Comparison of ENCODE assay signal across 30 cellular contexts in genomic region chr16:88366704-88367047, GRCh38.
"Had no signal": no experiment of that assay in that cellular context is flagged by ENCODE, and none has a peak within 500 bp of the region (broad histone marks: within the 10 kb centered on the region; RNA-seq: fewer than 3 reads in every experiment).

No MANE protein-coding gene starts in this region.

- H3K27me3 ChIP-seq: adrenal gland, body of pancreas had no signal

- ATAC-seq: activated CD4-positive, alpha-beta T cell treated with anti-CD3 and anti-CD28 coated beads for 36 hours; activated CD8-positive, alpha-beta memory T cell treated with anti-CD3 and anti-CD28 coated beads, Interleukin-2, amount 10 ng/mL, durations not matched to agents 7 days and 5 days; activated CD8-positive, alpha-beta T cell treated with anti-CD3 and anti-CD28 coated beads, Interleukin-2, amount 10 ng/mL, durations not matched to agents 7 days and 5 days; activated naive CD8-positive, alpha-beta T cell treated with anti-CD3 and anti-CD28 coated beads, Interleukin-2, amount 50 U/mL, for 24 hours; body of pancreas; effector memory CD8-positive, alpha-beta T cell; foreskin keratinocyte; gastrocnemius medialis; T-helper 17 cell had no signal

- H3K4me1 ChIP-seq: adrenal gland, body of pancreas, esophagus muscularis mucosa, foreskin keratinocyte, gastrocnemius medialis had no signal

- FAIRE-seq: colon had no signal

- H3K9me3 ChIP-seq: adrenal gland, gastrocnemius medialis had no signal

- DNase-seq: activated CD4-positive, alpha-beta memory T cell treated with anti-CD3 and anti-CD28 coated beads for 36 hours; activated CD4-positive, alpha-beta T cell treated with anti-CD3 and anti-CD28 coated beads for 36 hours; activated CD4-positive, alpha-beta T cell treated with anti-CD3 and anti-CD28 coated beads, Interleukin-2, amount 10 ng/mL, durations not matched to agents 24 days and 14 days; activated CD4-positive, CD25-positive, alpha-beta regulatory T cell; activated CD4-positive, CD25-positive, alpha-beta regulatory T cell treated with anti-CD3 and anti-CD28 coated beads, Interleukin-2, amount 50 U/mL, for 72 hours; activated CD8-positive, alpha-beta memory T cell treated with anti-CD3 and anti-CD28 coated beads, Interleukin-2, amount 10 ng/mL, durations not matched to agents 7 days and 5 days; activated CD8-positive, alpha-beta memory T cell treated with anti-CD3 and anti-CD28 coated beads, Interleukin-2, amount 50 U/mL, for 4 hours; activated CD8-positive, alpha-beta T cell treated with anti-CD3 and anti-CD28 coated beads, Interleukin-2, amount 10 ng/mL, durations not matched to agents 7 days and 5 days; activated effector memory CD4-positive, alpha-beta T cell treated with anti-CD3 and anti-CD28 coated beads, Interleukin-2, amount 50 U/mL, for 16 hours; activated naive CD4-positive, alpha-beta T cell treated with anti-CD3 and anti-CD28 coated beads for 36 hours; activated naive CD8-positive, alpha-beta T cell treated with anti-CD3 and anti-CD28 coated beads for 36 hours; activated naive CD8-positive, alpha-beta T cell treated with anti-CD3 and anti-CD28 coated beads, Interleukin-2, amount 50 U/mL, for 24 hours; activated T-cell treated with anti-CD3 and anti-CD28 coated beads, Interleukin-2, amount 50 U/mL, for 1 hour; activated T-cell treated with anti-CD3 and anti-CD28 coated beads, Interleukin-2, amount 50 U/mL, for 48 hours; amygdala; aorta; body of pancreas; caudate nucleus; cortex of kidney; dermis blood vessel endothelial cell; effector CD4-positive, alpha-beta T cell; effector memory CD8-positive, alpha-beta T cell; erythroblast; foreskin keratinocyte; gastrocnemius medialis; T-helper 1 cell; T-helper 17 cell had no signal

- H3K27ac ChIP-seq: adrenal gland, body of pancreas, esophagus muscularis mucosa, foreskin keratinocyte, gastrocnemius medialis had no signal

- H3K36me3 ChIP-seq: adrenal gland, esophagus muscularis mucosa, gastrocnemius medialis had no signal

- H3K4me3 ChIP-seq: adrenal gland, body of pancreas, esophagus muscularis mucosa, gastrocnemius medialis had no signal
